ENCODE assay signal across 16 cellular contexts in the genomic region with DNA sequence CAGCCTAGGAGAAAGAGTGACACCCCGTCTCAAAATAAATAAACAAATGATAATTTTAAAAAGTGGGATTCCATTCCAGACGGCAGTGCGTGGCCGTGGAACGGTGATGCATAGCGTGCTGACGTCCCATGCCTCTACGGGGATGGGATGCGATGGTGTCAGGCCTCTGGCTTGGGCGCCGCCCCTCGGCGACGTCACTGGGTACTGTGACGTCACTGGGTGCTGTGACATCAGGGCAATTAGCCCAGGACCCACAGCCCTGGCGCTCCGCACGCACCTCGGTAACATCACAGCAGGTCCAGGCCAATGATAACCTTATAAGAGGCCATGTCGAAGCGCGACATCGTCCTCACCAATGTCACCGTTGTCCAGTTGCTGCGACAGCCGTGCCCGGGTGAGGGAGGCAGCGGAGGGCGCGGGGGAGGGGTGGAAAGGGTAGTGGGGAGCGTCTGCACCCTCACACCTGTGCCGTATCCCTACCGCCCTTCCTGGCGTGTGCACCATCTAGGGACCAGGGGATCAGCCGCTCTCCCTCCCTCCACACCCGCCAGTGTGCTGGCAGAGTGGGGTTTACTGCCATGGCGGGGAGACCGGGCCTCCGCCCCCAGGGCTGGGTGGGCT. TPM values are rescaled to one million over a fixed set of nuclear protein-coding genes. Genes with fewer than 3 reads are reported as not detected.
DNase-seq lines count a peak whose midpoint lies in the region; ATAC-seq and TF ChIP-seq lines count a peak whose summit lies in the region.
"Had no signal": no experiment of that assay in that cellular context is flagged by ENCODE, and none has a peak within 500 bp of the region (broad histone marks: within the 10 kb centered on the region; RNA-seq: fewer than 3 reads in every experiment).

A gene (plus strand): TSS at position 256 of the 621 bp plus-strand sequence. CDS start 72 bp downstream, at position 328.

- H3K9me3 ChIP-seq in BLaER1 treated with 17β-estradiol and CSF1 and Interleukin-3, amounts not matched to agents 10 nM and 100 nM (replicated peaks in 1 of 11) = no peaks in the 10 kb centered on the region
- no peaks in the 10 kb centered on the region for H3K9me3 ChIP-seq in adipocyte (ENCODE audit: control insufficient read depth, low read length)
- H3K9me3 ChIP-seq in mucosa of descending colon = no peaks in the 10 kb centered on the region
- no peaks in the 10 kb centered on the region for H3K9me3 ChIP-seq in A673 (ENCODE audit: low read depth, low read length, poor library complexity, severe bottlenecking)
- H3K9me3 ChIP-seq: sigmoid colon, tibial nerve had no signal

- peak within 1 kb of the TSS; percentile 95 for H2AFZ ChIP-seq in GM23338

- no peaks in the 10 kb centered on the region for H3K36me3 ChIP-seq in BLaER1 treated with 17β-estradiol and CSF1 and Interleukin-3, amounts not matched to agents 10 nM and 100 nM
- H3K36me3 ChIP-seq in GM23338 (ENCODE audit: insufficient read depth) = no peaks in the 10 kb centered on the region
- H3K36me3 ChIP-seq in adipocyte (ENCODE audit: control insufficient read depth, insufficient read depth, low read length, severe bottlenecking) = no peaks in the 10 kb centered on the region
- no peaks in the 10 kb centered on the region for H3K36me3 ChIP-seq in mucosa of descending colon (ENCODE audit: low read depth)
- no peaks in the 10 kb centered on the region for H3K36me3 ChIP-seq in A673 (ENCODE audit: insufficient read depth, low read length, poor library complexity, severe bottlenecking)
- H3K36me3 ChIP-seq: sigmoid colon, tibial nerve had no signal

- peaks cover 36% of the 10 kb centered on the region for H3K27me3 Mint-ChIP-seq in GM23338 (ENCODE audit: insufficient read depth, low read depth, poor library complexity)

- H3K4me1 ChIP-seq in BLaER1 treated with 17β-estradiol and CSF1 and Interleukin-3, amounts not matched to agents 10 nM and 100 nM = peaks cover 19 to 33% (median 24%) of the 10 kb centered on the region in 10 experiments
- peaks cover 16% of the 10 kb centered on the region; the same call in 1 of the 2 replicates for H3K4me1 ChIP-seq in GM23338 (ENCODE audit: insufficient read depth)
- peaks cover 10% of the 10 kb centered on the region for H3K4me1 ChIP-seq in adipocyte (ENCODE audit: control insufficient read depth, insufficient read depth, low read length)
- H3K4me1 ChIP-seq in mucosa of descending colon (ENCODE audit: low read depth) = peaks cover 3% of the 10 kb centered on the region
- H3K4me1 ChIP-seq in A673 (ENCODE audit: insufficient read depth, low read length, poor library complexity, severe bottlenecking) = no peaks in the 10 kb centered on the region

- H3K79me2 ChIP-seq in GM23338 (replicated peaks; ENCODE audit: insufficient read depth) = no peaks in the 10 kb centered on the region

- no peak for TF ChIP-seq CTCF in GM23338 (conservative IDR thresholded peaks at IDR 0.05; ENCODE audit: low read depth in 2 of 2)
- no peak for TF ChIP-seq CTCF in mucosa of descending colon (IDR thresholded peaks at IDR 0.05)
- TF ChIP-seq CTCF in A673 (conservative IDR thresholded peaks at IDR 0.05; ENCODE audit: low read depth, low read length) = no peak
- no peak for TF ChIP-seq CTCF in GM10266 (IDR thresholded peaks at IDR 0.05; ENCODE audit: control insufficient read depth, insufficient read depth, low read depth, missing control alignments)

- peak within 1 kb of the TSS in 2 of 11 experiments; percentile 23 to 31; a peak in 2 of 22 replicates for H3K27ac ChIP-seq in BLaER1 treated with 17β-estradiol and CSF1 and Interleukin-3, amounts not matched to agents 10 nM and 100 nM
- no peak within 1 kb of the TSS for H3K27ac ChIP-seq in GM23338 (ENCODE audit: low read depth)
- no peak within 1 kb of the TSS for H3K27ac ChIP-seq in A673 (ENCODE audit: low read depth, low read length, poor library complexity, severe bottlenecking)
- H3K27ac ChIP-seq: dorsolateral prefrontal cortex, HL-60, sigmoid colon, tibial nerve had no signal

- H3K4me1 Mint-ChIP-seq in GM23338 = peaks cover 24% of the 10 kb centered on the region

- CTCF ChIA-PET in A673 (lab: Charles Lee) = no interaction called here

- H3K4me3 Mint-ChIP-seq in GM23338 = peak within 1 kb of the TSS; percentile 71

- peak; percentile 46 for ATAC-seq in GM23338
- peak; percentile 7 for ATAC-seq in mucosa of descending colon
- no peak for ATAC-seq in GM18498 (IDR thresholded peaks at IDR 0.05; ENCODE audit: unreplicated experiment)
- no peak for ATAC-seq in Right ventricle myocardium inferior

- H3F3A ChIP-seq in GM23338 (replicated peaks; ENCODE audit: low read depth) = peaks cover 6% of the 10 kb centered on the region; the same call in 1 of the 2 replicates

- DNase-seq in GM23338 (ENCODE audit: low spot score) (peak; percentile 63), adipocyte (ENCODE audit: low read depth) (no peak), mucosa of descending colon (no peak), A673 (ENCODE audit: low spot score) (no peak), GM10266 (ENCODE audit: extremely low spot score) (no peak), Right ventricle myocardium inferior (ENCODE audit: missing footprints) (no peak)
- DNase-seq: activated CD4-positive, alpha-beta T cell treated with anti-CD3 and anti-CD28 coated beads for 4 hours; anterior cingulate cortex; dorsolateral prefrontal cortex; MM.1S; NCI-H2171 treated with DMSO at 0.1 percent for 48 hours; sigmoid colon had no signal

- peaks cover 0 to 4% (median 0%) of the 10 kb centered on the region in 11 experiments; a peak in 2 of 22 replicates for H4K20me1 ChIP-seq in BLaER1 treated with 17β-estradiol and CSF1 and Interleukin-3, amounts not matched to agents 10 nM and 100 nM
- no peaks in the 10 kb centered on the region; the same call in 1 of the 2 replicates for H4K20me1 ChIP-seq in GM23338 (replicated peaks; ENCODE audit: insufficient read depth)

- no peak within 1 kb of the TSS for H3K4me3 ChIP-seq in BLaER1 treated with 17β-estradiol and CSF1 and Interleukin-3, amounts not matched to agents 10 nM and 100 nM
- H3K4me3 ChIP-seq in GM23338 = peak within 1 kb of the TSS; percentile 68
- H3K4me3 ChIP-seq in adipocyte (ENCODE audit: low read length) = peak within 1 kb of the TSS; percentile 52
- H3K4me3 ChIP-seq in mucosa of descending colon = no peak within 1 kb of the TSS
- H3K4me3 ChIP-seq in A673 (ENCODE audit: low read depth, low read length, poor library complexity, severe bottlenecking) = no peak within 1 kb of the TSS
- H3K4me3 ChIP-seq: sigmoid colon, tibial nerve had no signal

- intact Hi-C loops in mucosa of descending colon (cut with DNase I, micrococcal nuclease) = no loop called here
- intact Hi-C loops in A673 (cut with micrococcal nuclease; ENCODE audit: unreplicated experiment) = no loop called here
- intact Hi-C loops in Right ventricle myocardium inferior (cut with DNase I) = no loop called here

- POLR2A ChIA-PET in A673 (lab: Charles Lee; ENCODE audit: low non-redundant PET) = no interaction called here

- H3K36me3 Mint-ChIP-seq in GM23338 (ENCODE audit: low read depth) = no peaks in the 10 kb centered on the region; the same call in 2 of the 3 replicates

- BruUV-seq in A673 (replicated peaks; lab: Mats Ljungman, UMichigan) = no TSS peak

- no peak within 1 kb of the TSS; the same call in 1 of the 2 replicates for H3K27ac Mint-ChIP-seq in GM23338

- H3K4me2 ChIP-seq in BLaER1 treated with 17β-estradiol and CSF1 and Interleukin-3, amounts not matched to agents 10 nM and 100 nM = peak within 1 kb of the TSS; percentile 2 to 83 (median 37); a peak in 16 of 22 replicates
- H3K4me2 ChIP-seq in GM23338 = peak within 1 kb of the TSS; percentile 83

- no peak within 1 kb of the TSS for H3K9ac ChIP-seq in BLaER1 treated with 17β-estradiol and CSF1 and Interleukin-3, amounts not matched to agents 10 nM and 100 nM
- H3K9ac ChIP-seq in adipocyte (ENCODE audit: low read length) = no peak within 1 kb of the TSS

- H3K9me2 ChIP-seq in GM23338 (ENCODE audit: insufficient read depth) = no peaks in the 10 kb centered on the region

- no peaks in the 10 kb centered on the region for H3K9me3 Mint-ChIP-seq in GM23338

- H3K27me3 ChIP-seq in BLaER1 treated with 17β-estradiol and CSF1 and Interleukin-3, amounts not matched to agents 10 nM and 100 nM = peaks cover 0 to 23% (median 17%) of the 10 kb centered on the region in 11 experiments; a peak in 14 of 22 replicates
- H3K27me3 ChIP-seq in GM23338 (ENCODE audit: insufficient read depth) (peaks cover 31% of the 10 kb centered on the region), adipocyte (replicated peaks; ENCODE audit: control insufficient read depth, insufficient read depth, low read length) (peaks cover 2% of the 10 kb centered on the region), A673 (replicated peaks; ENCODE audit: insufficient read depth, low read depth, low read length, poor library complexity) (peaks cover 53% of the 10 kb centered on the region)

RNA-seq across cellular contexts. Expression of the gene that starts here (rescaled TPM):
- total RNA-seq in GM23338 (2014; rRNA removed; shearing (Covaris generic)) = not detected in 2 replicates
- 0.21 TPM in 1 of 2 replicates, not detected in the other for polyA plus RNA-seq in GM23338 (2016; fragmentation: Nextera tagmentation; extraction: Ambion mirVana)
- total RNA-seq in mucosa of descending colon = not detected
- total RNA-seq in A673 (2021) = not detected in 2 replicates
- not detected for total RNA-seq in Right ventricle myocardium inferior
- total RNA-seq: sigmoid colon, tibial nerve had no signal
- polyA plus RNA-seq: sigmoid colon had no signal

Comparison
In these comparisons a context has a peak if more than half of its experiments do, and no peak if none do; other contexts are left out.
1. Peak in DNase-seq, ATAC-seq, H3K4me3 ChIP-seq and H3K4me2 ChIP-seq in GM23338; RNA of the gene not detected or under 1 TPM.
2. Peak in ATAC-seq in mucosa of descending colon; RNA of the gene not detected or under 1 TPM.